ENCODE assay signal across 9 cellular contexts in the genomic region with DNA sequence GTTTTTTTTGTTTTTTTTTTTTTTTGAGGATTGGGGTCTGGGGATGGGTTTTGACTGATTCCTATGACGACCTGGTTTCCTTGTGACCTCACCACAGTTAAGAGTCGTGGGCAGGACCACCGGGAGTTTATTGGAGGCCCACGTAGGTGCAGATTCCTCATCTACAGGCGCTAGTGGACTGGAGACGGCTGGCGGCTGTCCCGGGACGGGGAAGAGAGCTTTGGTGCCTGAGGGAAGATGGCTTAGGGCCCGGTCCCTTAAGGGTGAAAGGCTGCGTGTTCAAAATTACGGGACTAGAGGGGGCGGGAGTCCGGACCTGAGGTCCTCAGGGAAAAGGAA. TPM values are rescaled to one million over a fixed set of nuclear protein-coding genes. Genes with fewer than 3 reads are reported as not detected.
DNase-seq lines count a peak whose midpoint lies in the region; ATAC-seq, FAIRE-seq and TF ChIP-seq lines count a peak whose summit lies in the region.
"Had no signal": no experiment of that assay in that cellular context is flagged by ENCODE, and none has a peak within 500 bp of the region (broad histone marks: within the 10 kb centered on the region; RNA-seq: fewer than 3 reads in every experiment).

No MANE protein-coding gene starts in this region.

- H3K4me3 ChIP-seq in K562 (peak overlapping the region; percentile 59), urinary bladder (ENCODE audit: low read depth, low read length) (no peak overlapping the region)

- TF ChIP-seq CTCF in K562 (IDR thresholded peaks at IDR 0.05 in 2 of 3, conservative IDR thresholded peaks at IDR 0.05 in 1 of 3; ENCODE audit: insufficient read depth in 2 of 3, low read depth in 1 of 3, low read length in 3 of 3), result no peak

- no peak for TF ChIP-seq POLR2A in K562 (conservative IDR thresholded peaks at IDR 0.05)

- no peaks in the 10 kb centered on the region for H4K20me1 ChIP-seq in K562 (replicated peaks; ENCODE audit: control insufficient read depth, insufficient read depth, low read length)

- H3K27me3 Mint-ChIP-seq in activated CD4-positive, alpha-beta memory T cell treated with anti-CD3 and anti-CD28 coated beads for 36 hours, result peaks cover 14% of the 10 kb centered on the region
- peaks cover 34% of the 10 kb centered on the region for H3K27me3 Mint-ChIP-seq in activated CD4-positive, alpha-beta memory T cell treated with anti-CD3 and anti-CD28 coated beads, Interleukin-2, amount 10 ng/mL, durations not matched to agents 7 days and 5 days

- intact Hi-C loops in activated CD4-positive, alpha-beta memory T cell treated with anti-CD3 and anti-CD28 coated beads for 36 hours (cut with micrococcal nuclease), result loop anchor here (1.0 to 2.0 kb wide), 2 partner anchors 28 to 107 kb away; a partner anchor contains a TSS
- intact Hi-C loops in K562 (cut with micrococcal nuclease), result no loop called here

- CTCF ChIA-PET in activated CD4-positive, alpha-beta memory T cell treated with anti-CD3 and anti-CD28 coated beads for 36 hours (lab: Charles Lee), result no interaction called here
- CTCF ChIA-PET in activated CD4-positive, alpha-beta memory T cell treated with anti-CD3 and anti-CD28 coated beads, Interleukin-2, amount 10 ng/mL, durations not matched to agents 7 days and 5 days (lab: Charles Lee), result interaction anchor here (0.8 kb wide), 1 partner anchor 37 kb away, joined by 4 read pairs; no protein-coding TSS in a partner anchor
- CTCF ChIA-PET in K562 (lab: Yijun Ruan, JAX; ENCODE audit: low intra/inter-chr PET ratio), result interaction anchor here (0.6 to 0.7 kb wide), 2 partner anchors 56 to 67 kb away, joined by 3 to 4 read pairs; no protein-coding TSS in a partner anchor

- TF ChIP-seq RAD21 in K562 (CRISPR knock-in tag; conservative IDR thresholded peaks at IDR 0.05 in 1 of 2, IDR thresholded peaks at IDR 0.05 in 1 of 2), result no peak

- no peak overlapping the region for H3K4me3 Mint-ChIP-seq in activated CD4-positive, alpha-beta memory T cell treated with anti-CD3 and anti-CD28 coated beads for 36 hours
- H3K4me3 Mint-ChIP-seq in activated CD4-positive, alpha-beta memory T cell treated with anti-CD3 and anti-CD28 coated beads, Interleukin-2, amount 10 ng/mL, durations not matched to agents 7 days and 5 days, result no peak overlapping the region

- H3K4me1 Mint-ChIP-seq in activated CD4-positive, alpha-beta memory T cell treated with anti-CD3 and anti-CD28 coated beads for 36 hours (ENCODE audit: low read depth), result peaks cover 4% of the 10 kb centered on the region
- H3K4me1 Mint-ChIP-seq in activated CD4-positive, alpha-beta memory T cell treated with anti-CD3 and anti-CD28 coated beads, Interleukin-2, amount 10 ng/mL, durations not matched to agents 7 days and 5 days, result peaks cover 7% of the 10 kb centered on the region

- H3K4me2 ChIP-seq in K562 (ENCODE audit: insufficient read depth, low read length), result peak overlapping the region; percentile 76

- H3K36me3 Mint-ChIP-seq in activated CD4-positive, alpha-beta memory T cell treated with anti-CD3 and anti-CD28 coated beads for 36 hours, result no peaks in the 10 kb centered on the region
- H3K36me3 Mint-ChIP-seq in activated CD4-positive, alpha-beta memory T cell treated with anti-CD3 and anti-CD28 coated beads, Interleukin-2, amount 10 ng/mL, durations not matched to agents 7 days and 5 days (ENCODE audit: low read depth), result no peaks in the 10 kb centered on the region

- H3K27me3 ChIP-seq in K562 (ENCODE audit: control insufficient read depth in 2 of 2, insufficient read depth in 2 of 2, low read length in 2 of 2), result no peaks in the 10 kb centered on the region

- POLR2A ChIA-PET in activated CD4-positive, alpha-beta memory T cell treated with anti-CD3 and anti-CD28 coated beads for 36 hours (lab: Charles Lee), result interaction anchor here (1.1 kb wide), 1 partner anchor 29 kb away, joined by 3 read pairs; no protein-coding TSS in a partner anchor
- POLR2A ChIA-PET in activated CD4-positive, alpha-beta memory T cell treated with anti-CD3 and anti-CD28 coated beads, Interleukin-2, amount 10 ng/mL, durations not matched to agents 7 days and 5 days (lab: Charles Lee), result no interaction called here
- POLR2A ChIA-PET in K562 (lab: Yijun Ruan, JAX), result interaction anchor here (0.6 to 1.3 kb wide), 6 partner anchors 14 to 716 kb away, joined by 3 to 5 read pairs (median 3); a partner anchor contains a TSS

- H3K27ac Mint-ChIP-seq in activated CD4-positive, alpha-beta memory T cell treated with anti-CD3 and anti-CD28 coated beads for 36 hours, result no peak overlapping the region
- no peak overlapping the region for H3K27ac Mint-ChIP-seq in activated CD4-positive, alpha-beta memory T cell treated with anti-CD3 and anti-CD28 coated beads, Interleukin-2, amount 10 ng/mL, durations not matched to agents 7 days and 5 days

- H3K9me1 ChIP-seq in K562 (ENCODE audit: control insufficient read depth, insufficient read depth, low read length), result no peaks in the 10 kb centered on the region

- H3K4me1 ChIP-seq in K562 (replicated peaks in 1 of 2; ENCODE audit: control insufficient read depth in 2 of 2, insufficient read depth in 2 of 2, low read length in 2 of 2), result peaks cover 14 to 52% of the 10 kb centered on the region in 2 experiments
- no peaks in the 10 kb centered on the region for H3K4me1 ChIP-seq in urinary bladder (ENCODE audit: insufficient read depth)

- H3K27ac ChIP-seq in K562 (ENCODE audit: extremely low read depth, low read depth, low read length), result peak overlapping the region; percentile 77
- H3K27ac ChIP-seq in urinary bladder (ENCODE audit: low read depth), result peak overlapping the region; percentile 30

- peak overlapping the region; percentile 83 for H2AFZ ChIP-seq in K562 (ENCODE audit: low read depth, low read length)

- WGBS in K562 (ENCODE audit: insufficient coverage, low coverage, missing lambda C conversion rate), result 1% methylated on average over 12 of the region's 14 CpGs
- WGBS in urinary bladder, result under 1% methylated on average over 14 of the region's 14 CpGs

- in situ Hi-C loops in K562 (cut with MboI), result no loop called here

- ATAC-seq in K562 (no peak), GM19455 (IDR thresholded peaks at IDR 0.05; ENCODE audit: unreplicated experiment) (no peak)

- DNase-seq in activated CD4-positive, alpha-beta memory T cell treated with anti-CD3 and anti-CD28 coated beads for 36 hours, result peak; percentile 22
- no peak for DNase-seq in activated CD4-positive, alpha-beta memory T cell treated with anti-CD3 and anti-CD28 coated beads, Interleukin-2, amount 10 ng/mL, durations not matched to agents 7 days and 5 days
- DNase-seq in K562 (ENCODE audit: extremely low read depth in 1 of 4, low spot score in 3 of 4), result peak in 1 of 4 experiments; percentile 30
- DNase-seq in left kidney (ENCODE audit: low read depth, low spot score), result peak; percentile 81
- no peak for DNase-seq in superior temporal gyrus (ENCODE audit: extremely low spot score)
- DNase-seq in globus pallidus (ENCODE audit: low spot score), result no peak

- no TSS peak for BruUV-seq in K562 (replicated peaks; lab: Mats Ljungman, UMichigan)

- no peak for FAIRE-seq in K562 (lab: Jason Lieb, UNC)

- no peaks in the 10 kb centered on the region for H3K9me3 Mint-ChIP-seq in activated CD4-positive, alpha-beta memory T cell treated with anti-CD3 and anti-CD28 coated beads for 36 hours
- H3K9me3 Mint-ChIP-seq in activated CD4-positive, alpha-beta memory T cell treated with anti-CD3 and anti-CD28 coated beads, Interleukin-2, amount 10 ng/mL, durations not matched to agents 7 days and 5 days, result no peaks in the 10 kb centered on the region

- peak overlapping the region; percentile 74 to 88 for H3K9ac ChIP-seq in K562 (ENCODE audit: insufficient read depth in 1 of 2, low read depth in 2 of 2, low read length in 2 of 2)

- no peak for TF ChIP-seq EP300 in K562 (IDR thresholded peaks at IDR 0.05; ENCODE audit: low read length)

- peaks cover 8% of the 10 kb centered on the region; the same call in 1 of the 3 replicates for H3K36me3 ChIP-seq in K562 (ENCODE audit: control insufficient read depth, insufficient read depth, low read length)
- no peaks in the 10 kb centered on the region for H3K36me3 ChIP-seq in urinary bladder (ENCODE audit: insufficient read depth)

- no peaks in the 10 kb centered on the region for H3K9me3 ChIP-seq in K562 (replicated peaks; ENCODE audit: control insufficient read depth, insufficient read depth, low read depth, low read length)

- peaks cover 7% of the 10 kb centered on the region; the same call in 1 of the 3 replicates for H3K79me2 ChIP-seq in K562 (ENCODE audit: control insufficient read depth, insufficient read depth, low read length)

RNA-seq across cellular contexts. Expression of a gene that starts 0.7 kb away (rescaled TPM):
- not detected for total RNA-seq in activated CD4-positive, alpha-beta memory T cell treated with anti-CD3 and anti-CD28 coated beads for 36 hours
- total RNA-seq in activated CD4-positive, alpha-beta memory T cell treated with anti-CD3 and anti-CD28 coated beads, Interleukin-2, amount 10 ng/mL, durations not matched to agents 7 days and 5 days, result not detected
- 12.9 and 26.4 TPM in 2 replicates for total RNA-seq in K562 (2011; cell fraction: chromatin; rRNA removed; ENCODE audit: low replicate concordance)
- 12.1 and 13.3 TPM in 2 replicates for total RNA-seq in K562 (2011; cell fraction: nucleolus; rRNA removed)
- 15.0 and 16.8 TPM in 2 replicates for total RNA-seq in K562 (2011; cell fraction: nucleoplasm; rRNA removed)
- 14.7 and 15.3 TPM in 2 replicates for total RNA-seq in K562 (2014; rRNA removed)
- 11.2 and 12.6 TPM in 2 replicates for total RNA-seq in K562 (2014; rRNA removed; fragmentation: Illumina TruSeq; extraction: Trizol)
- total RNA-seq in K562 (2015; rRNA removed; fragmentation: Illumina TruSeq; extraction: Trizol), result 12.7 and 13.9 TPM in 2 replicates
- 19.5 and 20.7 TPM in 2 replicates for total RNA-seq in K562 (2021)
- polyA plus RNA-seq in K562 (2011; rRNA removed), result 10.7 and 12.4 TPM in 2 replicates
- 11.2 and 17.7 TPM in 2 replicates for polyA plus RNA-seq in K562 (2011; cell fraction: cytosol; rRNA removed)
- polyA plus RNA-seq in K562 (2011; cell fraction: nucleus; rRNA removed), result 9.4 and 15.6 TPM in 2 replicates
- polyA plus RNA-seq in K562 (2012), result 15.9 and 17.9 TPM in 2 replicates
- 25.4 and 27.0 TPM in 2 replicates for polyA plus RNA-seq in K562 (2014; fragmentation: Illumina TruSeq; extraction: Trizol)
- polyA plus RNA-seq in K562 (2014; fragmentation: Nextera tagmentation; extraction: Ambion mirVana), result 1 to 10 TPM; 1.6 to 1.8 TPM
- 14.2 and 18.8 TPM in 2 replicates for polyA plus RNA-seq in K562 (2014; rRNA removed)
- 7.2 and 9.5 TPM in 2 replicates for polyA minus RNA-seq in K562 (2011; rRNA and poly(A)+ RNA removed)
- polyA minus RNA-seq in K562 (2011; cell fraction: cytosol; rRNA and poly(A)+ RNA removed), result 10.4 and 14.6 TPM in 2 replicates
- 4.8 and 6.9 TPM in 2 replicates for polyA minus RNA-seq in K562 (2011; cell fraction: nucleus; rRNA and poly(A)+ RNA removed)
- total RNA-seq in urinary bladder, result 21.1 TPM
- 54.8 TPM for polyA plus RNA-seq in urinary bladder

RNA-seq across cellular contexts. Expression of a gene that starts 0.8 kb away (rescaled TPM):
- not detected for total RNA-seq in activated CD4-positive, alpha-beta memory T cell treated with anti-CD3 and anti-CD28 coated beads for 36 hours
- total RNA-seq in activated CD4-positive, alpha-beta memory T cell treated with anti-CD3 and anti-CD28 coated beads, Interleukin-2, amount 10 ng/mL, durations not matched to agents 7 days and 5 days, result not detected
- 1.1 and 1.3 TPM in 2 replicates for total RNA-seq in K562 (2011; cell fraction: chromatin; rRNA removed; ENCODE audit: low replicate concordance)
- 1.3 and 1.7 TPM in 2 replicates for total RNA-seq in K562 (2011; cell fraction: nucleolus; rRNA removed)
- total RNA-seq in K562 (2011; cell fraction: nucleoplasm; rRNA removed), result 1.3 and 2.3 TPM in 2 replicates
- total RNA-seq in K562 (2014; rRNA removed) (1.4 and 1.7 TPM in 2 replicates), K562 (2014; rRNA removed; fragmentation: Illumina TruSeq; extraction: Trizol) (0.44 and 0.61 TPM in 2 replicates), K562 (2015; rRNA removed; fragmentation: Illumina TruSeq; extraction: Trizol) (0.62 and 0.90 TPM in 2 replicates), K562 (2021) (0.69 and 1.3 TPM in 2 replicates), urinary bladder (not detected)
- polyA plus RNA-seq in K562 (2011; rRNA removed) (1.4 and 1.5 TPM in 2 replicates), K562 (2014; fragmentation: Illumina TruSeq; extraction: Trizol) (0.30 and 0.52 TPM in 2 replicates), K562 (2014; fragmentation: Nextera tagmentation; extraction: Ambion mirVana) (under 1 TPM; 0.15 to 0.34 TPM), K562 (2014; rRNA removed) (0.44 and 0.96 TPM in 2 replicates), urinary bladder (0.46 TPM)
- 1.0 and 1.1 TPM in 2 replicates for polyA plus RNA-seq in K562 (2011; cell fraction: cytosol; rRNA removed)
- 1.4 TPM in 2 replicates for polyA plus RNA-seq in K562 (2011; cell fraction: nucleus; rRNA removed)
- polyA plus RNA-seq in K562 (2012), result 0.56 and 1.2 TPM in 2 replicates
- polyA minus RNA-seq in K562 (2011; rRNA and poly(A)+ RNA removed), result 0.66 and 0.70 TPM in 2 replicates
- polyA minus RNA-seq in K562 (2011; cell fraction: cytosol; rRNA and poly(A)+ RNA removed), result 1.9 TPM in 1 of 2 replicates, not detected in the other
- polyA minus RNA-seq in K562 (2011; cell fraction: nucleus; rRNA and poly(A)+ RNA removed), result not detected in 2 replicates

RNA-seq across cellular contexts. Expression of a gene that starts 25.2 kb away (rescaled TPM):
- 1 to 10 TPM; 2.3 to 2.6 TPM for total RNA-seq in activated CD4-positive, alpha-beta memory T cell treated with anti-CD3 and anti-CD28 coated beads for 36 hours
- under 1 TPM; 0.73 to 0.81 TPM for total RNA-seq in activated CD4-positive, alpha-beta memory T cell treated with anti-CD3 and anti-CD28 coated beads, Interleukin-2, amount 10 ng/mL, durations not matched to agents 7 days and 5 days
- 0.84 and 1.3 TPM in 2 replicates for total RNA-seq in K562 (2011; cell fraction: chromatin; rRNA removed; ENCODE audit: low replicate concordance)
- total RNA-seq in K562 (2011; cell fraction: nucleolus; rRNA removed), result 1.0 and 1.8 TPM in 2 replicates
- total RNA-seq in K562 (2011; cell fraction: nucleoplasm; rRNA removed), result 0.44 and 0.61 TPM in 2 replicates
- total RNA-seq in K562 (2014; rRNA removed) (0.36 and 0.78 TPM in 2 replicates), K562 (2014; rRNA removed; fragmentation: Illumina TruSeq; extraction: Trizol) (0.26 and 0.44 TPM in 2 replicates), K562 (2015; rRNA removed; fragmentation: Illumina TruSeq; extraction: Trizol) (0.07 and 0.41 TPM in 2 replicates), K562 (2021) (0.20 and 0.60 TPM in 2 replicates), urinary bladder (not detected)
- polyA plus RNA-seq in K562 (2011; rRNA removed) (0.60 and 0.70 TPM in 2 replicates), K562 (2014; fragmentation: Illumina TruSeq; extraction: Trizol) (0.19 and 0.31 TPM in 2 replicates), K562 (2014; fragmentation: Nextera tagmentation; extraction: Ambion mirVana) (under 1 TPM in 1 of 2 experiments, not detected in 1; 0.13 TPM), K562 (2014; rRNA removed) (0.84 and 3.2 TPM in 2 replicates), urinary bladder (not detected)
- 0.54 and 1.3 TPM in 2 replicates for polyA plus RNA-seq in K562 (2011; cell fraction: cytosol; rRNA removed)
- 1.9 and 2.2 TPM in 2 replicates for polyA plus RNA-seq in K562 (2011; cell fraction: nucleus; rRNA removed)
- 0.44 and 1.5 TPM in 2 replicates for polyA plus RNA-seq in K562 (2012)
- polyA minus RNA-seq in K562 (2011; rRNA and poly(A)+ RNA removed), result 0.12 and 0.14 TPM in 2 replicates
- polyA minus RNA-seq in K562 (2011; cell fraction: cytosol; rRNA and poly(A)+ RNA removed), result not detected in 2 replicates
- not detected in 2 replicates for polyA minus RNA-seq in K562 (2011; cell fraction: nucleus; rRNA and poly(A)+ RNA removed)
- total RNA-seq: myocyte had no signal

RNA-seq across cellular contexts. Expression of a gene that starts 27.7 kb away (rescaled TPM):
- total RNA-seq in activated CD4-positive, alpha-beta memory T cell treated with anti-CD3 and anti-CD28 coated beads for 36 hours, result 100 to 1,000 TPM; 178 to 181 TPM
- 100 to 1,000 TPM; 278 to 299 TPM for total RNA-seq in activated CD4-positive, alpha-beta memory T cell treated with anti-CD3 and anti-CD28 coated beads, Interleukin-2, amount 10 ng/mL, durations not matched to agents 7 days and 5 days
- 15.6 and 23.5 TPM in 2 replicates for total RNA-seq in K562 (2011; cell fraction: chromatin; rRNA removed; ENCODE audit: low replicate concordance)
- 8.3 and 13.2 TPM in 2 replicates for total RNA-seq in K562 (2011; cell fraction: nucleolus; rRNA removed)
- total RNA-seq in K562 (2011; cell fraction: nucleoplasm; rRNA removed), result 12.3 and 15.8 TPM in 2 replicates
- total RNA-seq in K562 (2014; rRNA removed) (4.0 and 5.0 TPM in 2 replicates), K562 (2014; rRNA removed; fragmentation: Illumina TruSeq; extraction: Trizol) (3.1 and 3.8 TPM in 2 replicates), K562 (2015; rRNA removed; fragmentation: Illumina TruSeq; extraction: Trizol) (5.0 and 6.2 TPM in 2 replicates), K562 (2021) (11.0 and 12.0 TPM in 2 replicates), urinary bladder (6.5 TPM)
- polyA plus RNA-seq in K562 (2011; rRNA removed) (2.5 and 5.8 TPM in 2 replicates), K562 (2014; fragmentation: Illumina TruSeq; extraction: Trizol) (16.3 and 19.0 TPM in 2 replicates), K562 (2014; fragmentation: Nextera tagmentation; extraction: Ambion mirVana) (1 to 10 TPM; 7.4 to 8.3 TPM), K562 (2014; rRNA removed) (10.8 and 11.0 TPM in 2 replicates), urinary bladder (12.4 TPM)
- 7.5 and 9.8 TPM in 2 replicates for polyA plus RNA-seq in K562 (2011; cell fraction: cytosol; rRNA removed)
- 21.2 and 22.5 TPM in 2 replicates for polyA plus RNA-seq in K562 (2011; cell fraction: nucleus; rRNA removed)
- polyA plus RNA-seq in K562 (2012), result 14.6 and 37.6 TPM in 2 replicates
- polyA minus RNA-seq in K562 (2011; rRNA and poly(A)+ RNA removed), result 3.6 and 5.2 TPM in 2 replicates
- polyA minus RNA-seq in K562 (2011; cell fraction: cytosol; rRNA and poly(A)+ RNA removed), result 5.4 and 7.6 TPM in 2 replicates
- polyA minus RNA-seq in K562 (2011; cell fraction: nucleus; rRNA and poly(A)+ RNA removed), result 3.6 and 3.8 TPM in 2 replicates
- total RNA-seq: myocyte had no signal

RNA-seq across cellular contexts. Expression of a gene that starts 37.9 kb away (rescaled TPM):
- total RNA-seq in activated CD4-positive, alpha-beta memory T cell treated with anti-CD3 and anti-CD28 coated beads for 36 hours, result 1 to 10 TPM; 1.0 to 1.3 TPM
- 1 to 10 TPM; 3.0 to 3.5 TPM for total RNA-seq in activated CD4-positive, alpha-beta memory T cell treated with anti-CD3 and anti-CD28 coated beads, Interleukin-2, amount 10 ng/mL, durations not matched to agents 7 days and 5 days
- total RNA-seq in K562 (2011; cell fraction: chromatin; rRNA removed; ENCODE audit: low replicate concordance), result 2.9 and 6.2 TPM in 2 replicates
- total RNA-seq in K562 (2011; cell fraction: nucleolus; rRNA removed), result 2.0 and 2.6 TPM in 2 replicates
- total RNA-seq in K562 (2011; cell fraction: nucleoplasm; rRNA removed), result 3.0 and 3.2 TPM in 2 replicates
- total RNA-seq in K562 (2014; rRNA removed) (0.05 TPM in 1 of 2 replicates, not detected in the other), K562 (2014; rRNA removed; fragmentation: Illumina TruSeq; extraction: Trizol) (0.35 and 0.36 TPM in 2 replicates), K562 (2015; rRNA removed; fragmentation: Illumina TruSeq; extraction: Trizol) (0.15 and 0.22 TPM in 2 replicates), K562 (2021) (0.67 and 0.95 TPM in 2 replicates), urinary bladder (0.26 TPM)
- polyA plus RNA-seq in K562 (2011; rRNA removed) (0.37 and 0.52 TPM in 2 replicates), K562 (2014; fragmentation: Illumina TruSeq; extraction: Trizol) (0.09 and 0.48 TPM in 2 replicates), K562 (2014; fragmentation: Nextera tagmentation; extraction: Ambion mirVana) (under 1 TPM; 0.35 to 0.46 TPM), K562 (2014; rRNA removed) (0.66 and 0.80 TPM in 2 replicates), urinary bladder (2.0 TPM)
- polyA plus RNA-seq in K562 (2011; cell fraction: cytosol; rRNA removed), result 0.27 and 0.30 TPM in 2 replicates
- polyA plus RNA-seq in K562 (2011; cell fraction: nucleus; rRNA removed), result 1.4 and 1.6 TPM in 2 replicates
- 0.37 and 0.76 TPM in 2 replicates for polyA plus RNA-seq in K562 (2012)
- polyA minus RNA-seq in K562 (2011; rRNA and poly(A)+ RNA removed), result 0.27 and 1.1 TPM in 2 replicates
- 0.38 TPM in 1 of 2 replicates, not detected in the other for polyA minus RNA-seq in K562 (2011; cell fraction: cytosol; rRNA and poly(A)+ RNA removed)
- 0.40 and 0.44 TPM in 2 replicates for polyA minus RNA-seq in K562 (2011; cell fraction: nucleus; rRNA and poly(A)+ RNA removed)

Comparison
In these comparisons a context has a peak if more than half of its experiments do, and no peak if none do; other contexts are left out.
1. DNase-seq: peak in activated CD4-positive, alpha-beta memory T cell treated with anti-CD3 and anti-CD28 coated beads for 36 hours (single experiment) and left kidney (single experiment); none in activated CD4-positive, alpha-beta memory T cell treated with anti-CD3 and anti-CD28 coated beads, Interleukin-2, amount 10 ng/mL, durations not matched to agents 7 days and 5 days (single experiment), superior temporal gyrus (single experiment) and globus pallidus (single experiment).
2. RNA of a gene that starts 0.7 kb away (total RNA-seq): 21.1 TPM in urinary bladder (single experiment) and 11.2 to 26.4 TPM in K562; not detected in activated CD4-positive, alpha-beta memory T cell treated with anti-CD3 and anti-CD28 coated beads for 36 hours and not detected in activated CD4-positive, alpha-beta memory T cell treated with anti-CD3 and anti-CD28 coated beads, Interleukin-2, amount 10 ng/mL, durations not matched to agents 7 days and 5 days; every median in the first group is over 10 times any median in the second.